In genomic region chr19:17074628-17075034, GRCh38 we compare ENCODE assay signal across 8 cellular contexts. TPM values are rescaled to one million over a fixed set of nuclear protein-coding genes. Genes with fewer than 3 reads are reported as not detected.
DNase-seq lines count a peak whose midpoint lies in the region; ATAC-seq and TF ChIP-seq lines count a peak whose summit lies in the region.

No MANE protein-coding gene starts in this region.

- H3K79me2 ChIP-seq in PC-3 (ENCODE audit: low read length), result peaks cover 83% of the 10 kb centered on the region

- H3K4me2 ChIP-seq in PC-3 (ENCODE audit: low read length), result peak overlapping the region; percentile 97

- 11% methylated on average over 9 of the region's 11 CpGs for WGBS in esophagus muscularis mucosa

- TF ChIP-seq POLR2A in esophagus muscularis mucosa (IDR thresholded peaks at IDR 0.05; ENCODE audit: low read depth), result no peak

- H3K36me3 ChIP-seq in PC-3 (ENCODE audit: low read depth, low read length) (peaks cover 16% of the 10 kb centered on the region; the same call in 1 of the 2 replicates), esophagus muscularis mucosa (peaks cover 0 to 19% (median 8%) of the 10 kb centered on the region in 4 donors), rectal smooth muscle tissue (ENCODE audit: control insufficient read depth, insufficient read depth, low read length) (peaks cover 2% of the 10 kb centered on the region)

- peak overlapping the region; percentile 49 for H3K27ac ChIP-seq in PC-3 (ENCODE audit: low read length)
- H3K27ac ChIP-seq in esophagus muscularis mucosa (replicated peaks in 1 of 4), result peak overlapping the region; percentile 84 to 90 (median 90)
- H3K27ac ChIP-seq in rectal smooth muscle tissue (ENCODE audit: low read depth, low read length), result peak overlapping the region; percentile 80

- TF ChIP-seq EP300 in esophagus muscularis mucosa (IDR thresholded peaks at IDR 0.05), result no peak

- POLR2A ChIA-PET in PC-3 (lab: Charles Lee; ENCODE audit: unreplicated experiment), result no interaction called here

- H3K9me3 ChIP-seq in PC-3 (ENCODE audit: low read length), result no peaks in the 10 kb centered on the region
- no peaks in the 10 kb centered on the region for H3K9me3 ChIP-seq in esophagus muscularis mucosa

- peaks cover 30% of the 10 kb centered on the region for H3K4me1 ChIP-seq in PC-3 (ENCODE audit: insufficient read depth, low read length)
- peaks cover 40 to 57% (median 50%) of the 10 kb centered on the region in 4 donors for H3K4me1 ChIP-seq in esophagus muscularis mucosa
- peaks cover 17% of the 10 kb centered on the region for H3K4me1 ChIP-seq in rectal smooth muscle tissue (ENCODE audit: control insufficient read depth, insufficient read depth, low read length)

- peaks cover 5% of the 10 kb centered on the region; the same call in 1 of the 2 replicates for H4K20me1 ChIP-seq in PC-3 (ENCODE audit: low read length)

- H3K27me3 ChIP-seq in PC-3 (ENCODE audit: low read length), result no peaks in the 10 kb centered on the region
- no peaks in the 10 kb centered on the region for H3K27me3 ChIP-seq in esophagus muscularis mucosa
- no peaks in the 10 kb centered on the region for H3K27me3 ChIP-seq in rectal smooth muscle tissue (ENCODE audit: control insufficient read depth, insufficient read depth, low read length)

- CTCF ChIA-PET in PC-3 (lab: Charles Lee), result no interaction called here

- BruUV-seq in PC-3 (replicated peaks; lab: Mats Ljungman, UMichigan), result TSS peak; percentile 69

- intact Hi-C loops in PC-3 (cut with micrococcal nuclease), result no loop called here
- intact Hi-C loops in esophagus muscularis mucosa (cut with DNase I), result loop anchor here (5.0 to 10.0 kb wide), 2 partner anchors 63 to 140 kb away; partner anchors contain the start of gene USE1

- H3K4me3 ChIP-seq in PC-3 (ENCODE audit: low read length) (peak overlapping the region; percentile 89), esophagus muscularis mucosa (peak overlapping the region; percentile 59 to 82 (median 72)), rectal smooth muscle tissue (ENCODE audit: low read length) (peak overlapping the region; percentile 93)

- TF ChIP-seq CTCF in PC-3 (conservative IDR thresholded peaks at IDR 0.05; ENCODE audit: low read depth, low read length), result no peak
- no peak for TF ChIP-seq CTCF in esophagus muscularis mucosa (IDR thresholded peaks at IDR 0.05)

- no peaks in the 10 kb centered on the region for H3K9me2 ChIP-seq in PC-3 (replicated peaks; ENCODE audit: low read length)

- DNase-seq in NCI-H2029 treated with DMSO at 0.1 percent for 48 hours (lab: John Stamatoyannopoulos, UW) (peak; percentile 51), NCI-H2029 (lab: John Stamatoyannopoulos, UW) (no peak), PC-3 (no peak), esophagus muscularis mucosa (ENCODE audit: extremely low spot score) (no peak), NCI-H1436 (lab: John Stamatoyannopoulos, UW) (no peak), kidney glomerular epithelial cell (lab: John Stamatoyannopoulos, UW) (no peak)

- H2AFZ ChIP-seq in PC-3 (ENCODE audit: low read length), result peak overlapping the region; percentile 70

- H3K9ac ChIP-seq in PC-3 (ENCODE audit: low read length) (peak overlapping the region; percentile 90), rectal smooth muscle tissue (ENCODE audit: low read length) (peak overlapping the region; percentile 70)

- no peaks in the 10 kb centered on the region for H3F3A ChIP-seq in PC-3 (ENCODE audit: low read length, unreplicated experiment)

- ATAC-seq in PC-3 (no peak), GM19351 (IDR thresholded peaks at IDR 0.05; ENCODE audit: unreplicated experiment) (no peak)

RNA-seq across cellular contexts. Expression of gene HAUS8, which starts 0.6 kb away (rescaled TPM):
- total RNA-seq in PC-3 (2014; rRNA removed) (19.1 and 21.3 TPM in 2 replicates), esophagus muscularis mucosa (1 to 10 TPM; 3.3 to 6.6 (median 4.6) TPM)

RNA-seq across cellular contexts. Expression of gene MYO9B, which starts 0.9 kb away (rescaled TPM):
- total RNA-seq in PC-3 (2014; rRNA removed) (68.3 and 76.1 TPM in 2 replicates), esophagus muscularis mucosa (10 to 100 TPM; 52.6 to 73.3 (median 57.7) TPM)

RNA-seq across cellular contexts. Expression of gene CPAMD8, which starts 48.0 kb away (rescaled TPM):
- total RNA-seq in PC-3 (2014; rRNA removed), result 2.3 and 3.9 TPM in 2 replicates
- total RNA-seq in esophagus muscularis mucosa, result 10 to 100 TPM in 3 of 4 donors, 1 to 10 TPM in 1; 9.6 to 21.0 (median 13.0) TPM
